In genomic region chr10:102123223-102123622, GRCh38 we compare ENCODE assay signal across 1 cellular context.
TF ChIP-seq lines count a peak whose summit lies in the region.

No MANE protein-coding gene starts in this region.

TF ChIP-seq in IMR-90, 13 proteins besides CTCF, POLR2A, EP300 and RAD21:
- TF ChIP-seq MXI1 (IDR thresholded peaks at IDR 0.05; ENCODE audit: borderline replicate concordance, low read depth, low read length) (no peak), USF2 (IDR thresholded peaks at IDR 0.05; ENCODE audit: low read depth, low read length) (no peak), CEBPB (IDR thresholded peaks at IDR 0.05; ENCODE audit: low read depth, low read length) (no peak), RFX5 (IDR thresholded peaks at IDR 0.05; ENCODE audit: low read depth, low read length) (no peak), SMC3 (IDR thresholded peaks at IDR 0.05; ENCODE audit: low read depth, low read length) (no peak), CHD1 (IDR thresholded peaks at IDR 0.05; ENCODE audit: low read depth, low read length) (no peak), NFE2L2 (IDR thresholded peaks at IDR 0.05; ENCODE audit: low read depth, low read length) (no peak), BHLHE40 (IDR thresholded peaks at IDR 0.05; ENCODE audit: low read depth, low read length) (no peak), MAZ (IDR thresholded peaks at IDR 0.05; ENCODE audit: borderline replicate concordance, low read depth, low read length) (no peak), MAFK (IDR thresholded peaks at IDR 0.05; ENCODE audit: low read depth, low read length) (no peak), FOS (IDR thresholded peaks at IDR 0.05; ENCODE audit: low read depth, low read length) (no peak), RCOR1 (IDR thresholded peaks at IDR 0.05; ENCODE audit: insufficient replicate concordance, low read length) (no peak)
- TF ChIP-seq, protein P1, sequence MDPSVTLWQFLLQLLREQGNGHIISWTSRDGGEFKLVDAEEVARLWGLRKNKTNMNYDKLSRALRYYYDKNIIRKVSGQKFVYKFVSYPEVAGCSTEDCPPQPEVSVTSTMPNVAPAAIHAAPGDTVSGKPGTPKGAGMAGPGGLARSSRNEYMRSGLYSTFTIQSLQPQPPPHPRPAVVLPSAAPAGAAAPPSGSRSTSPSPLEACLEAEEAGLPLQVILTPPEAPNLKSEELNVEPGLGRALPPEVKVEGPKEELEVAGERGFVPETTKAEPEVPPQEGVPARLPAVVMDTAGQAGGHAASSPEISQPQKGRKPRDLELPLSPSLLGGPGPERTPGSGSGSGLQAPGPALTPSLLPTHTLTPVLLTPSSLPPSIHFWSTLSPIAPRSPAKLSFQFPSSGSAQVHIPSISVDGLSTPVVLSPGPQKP (IDR thresholded peaks at IDR 0.05; ENCODE audit: borderline replicate concordance, low read depth, low read length): no peak
